In the genomic region with DNA sequence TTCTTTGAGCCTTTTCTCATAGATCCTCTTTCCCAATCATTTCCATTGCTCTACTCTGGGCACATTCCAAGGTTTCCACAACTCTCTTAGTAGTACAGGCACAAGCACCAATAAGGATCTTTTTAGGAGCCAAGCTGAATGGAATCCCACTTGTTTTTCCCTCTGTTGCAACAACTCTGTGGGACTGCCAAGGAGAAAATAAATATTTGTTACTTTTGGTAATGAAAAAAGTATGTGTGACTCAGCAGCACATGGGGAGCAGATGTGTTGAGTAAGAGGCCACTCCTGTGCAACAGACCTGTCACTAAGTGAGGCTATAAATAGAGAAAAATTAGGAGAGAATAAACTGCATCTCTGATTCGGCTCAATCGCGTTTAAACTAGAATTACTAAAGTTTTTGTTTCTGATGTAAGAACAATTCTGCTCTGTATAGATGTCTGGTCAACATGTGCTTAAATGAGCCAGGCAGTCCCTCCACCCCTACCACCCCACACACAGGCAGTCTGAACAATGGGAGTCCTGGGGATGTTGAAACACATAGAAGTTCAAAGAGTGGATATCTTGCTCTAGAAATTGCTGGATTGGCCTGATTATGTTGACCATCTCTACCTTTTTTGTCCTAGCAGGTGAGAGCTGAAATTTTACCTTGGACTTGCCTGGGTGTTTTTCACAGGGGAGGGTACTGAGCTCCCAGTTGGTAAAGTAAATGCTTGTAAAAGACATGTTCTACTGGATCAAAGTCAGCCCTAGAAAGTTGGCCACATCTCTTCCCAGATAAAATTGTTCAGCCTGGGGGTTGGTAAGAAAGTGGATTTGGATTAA, we compare ENCODE assay signal across 8 cellular contexts.
DNase-seq lines count a peak whose midpoint lies in the region; ATAC-seq and TF ChIP-seq lines count a peak whose summit lies in the region.

No MANE protein-coding gene starts in this region.

- H3K27me3 ChIP-seq in esophagus muscularis mucosa, result no peaks in the 10 kb centered on the region

- TF ChIP-seq EP300 in esophagus muscularis mucosa (IDR thresholded peaks at IDR 0.05), result no peak

- DNase-seq in AG20443 (ENCODE audit: low spot score), result peak; percentile 79
- DNase-seq in NCI-H446 treated with DMSO at 0.1 percent for 48 hours (lab: John Stamatoyannopoulos, UW), result peak; percentile 92
- DNase-seq in esophagus muscularis mucosa (ENCODE audit: extremely low spot score), result no peak
- no peak for DNase-seq in Kasumi-1 (lab: John Stamatoyannopoulos, UW)
- no peak for DNase-seq in cerebellar cortex (ENCODE audit: low spot score)
- no peak for DNase-seq in stimulated activated naive CD4-positive, alpha-beta T cell treated with Interleukin-2 at 50 U/mL for 16 hours (lab: John Stamatoyannopoulos, UW)

- intact Hi-C loops in esophagus muscularis mucosa (cut with DNase I), result no loop called here

- peak overlapping the region; percentile 41 to 84 (median 70) for H3K27ac Mint-ChIP-seq in nephron

- no peak overlapping the region for H3K4me3 Mint-ChIP-seq in nephron

- no peaks in the 10 kb centered on the region for H3K36me3 Mint-ChIP-seq in nephron (ENCODE audit: low read depth)

- no peaks in the 10 kb centered on the region for H3K9me3 ChIP-seq in esophagus muscularis mucosa

- peaks cover 12% of the 10 kb centered on the region for H3K4me1 Mint-ChIP-seq in nephron

- H3K4me1 ChIP-seq in esophagus muscularis mucosa, result peaks cover 0 to 12% (median 0%) of the 10 kb centered on the region in 4 donors

- H3K27me3 Mint-ChIP-seq in nephron (ENCODE audit: low read depth), result no peaks in the 10 kb centered on the region

- no peak overlapping the region for H3K4me3 ChIP-seq in esophagus muscularis mucosa

- TF ChIP-seq POLR2A in esophagus muscularis mucosa (IDR thresholded peaks at IDR 0.05; ENCODE audit: low read depth), result no peak

- H3K27ac ChIP-seq in esophagus muscularis mucosa (replicated peaks in 1 of 4), result peak overlapping the region; percentile 7 to 58 (median 37)

- no peak for TF ChIP-seq CTCF in esophagus muscularis mucosa (IDR thresholded peaks at IDR 0.05)
- TF ChIP-seq CTCF in nephron (IDR thresholded peaks at IDR 0.05; ENCODE audit: unreplicated experiment in 3 of 3), result no peak

- H3K36me3 ChIP-seq in esophagus muscularis mucosa, result no peaks in the 10 kb centered on the region

- no peak for ATAC-seq in GM21515 (IDR thresholded peaks at IDR 0.05; ENCODE audit: unreplicated experiment)

- WGBS in esophagus muscularis mucosa, result 56% methylated on average over 3 of the region's 3 CpGs

- H3K9me3 Mint-ChIP-seq in nephron, result no peaks in the 10 kb centered on the region

Comparison
In these comparisons a context has a peak if more than half of its experiments do, and no peak if none do; other contexts are left out.
1. DNase-seq: peak in AG20443 (single experiment) and NCI-H446 treated with DMSO at 0.1 percent for 48 hours (single experiment); none in esophagus muscularis mucosa (single experiment), Kasumi-1 (0 of 2), cerebellar cortex (single experiment) and stimulated activated naive CD4-positive, alpha-beta T cell treated with Interleukin-2 at 50 U/mL for 16 hours (single experiment).